ENCODE assay signal across 33 cellular contexts in the genomic region with DNA sequence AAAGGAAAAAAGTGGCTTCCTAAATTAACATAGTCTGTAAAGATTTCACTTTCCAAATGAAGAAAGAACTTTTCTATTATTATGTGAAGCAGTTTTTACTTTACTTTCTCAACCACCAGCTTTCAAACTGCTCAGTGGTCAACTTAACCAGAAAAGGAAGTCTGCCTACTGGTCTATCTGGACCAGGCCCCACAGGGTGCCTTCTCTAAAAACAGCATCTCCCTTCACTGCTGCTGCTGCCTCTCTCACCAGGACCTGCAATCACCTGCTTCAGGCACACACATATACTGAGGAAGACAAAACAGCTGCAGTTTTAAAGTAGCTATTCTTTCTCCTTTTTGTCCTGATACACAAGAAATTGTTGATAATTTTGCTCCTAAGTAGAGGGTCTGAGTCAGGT.
"Had no signal": no experiment of that assay in that cellular context is flagged by ENCODE, and none has a peak within 500 bp of the region (broad histone marks: within the 10 kb centered on the region; RNA-seq: fewer than 3 reads in every experiment).

No MANE protein-coding gene starts in this region.

- H3K4me1 ChIP-seq: SJCRH30 had no signal

- DNase-seq: Karpas-422, NCI-H1048, NCI-H1092 treated with DMSO at 0.1 percent for 48 hours, NCI-H1105 treated with DMSO at 0.1 percent for 48 hours, NCI-H1417, NCI-H1436, NCI-H1694, NCI-H187, NCI-H1930, NCI-H2029 treated with DMSO at 0.1 percent for 48 hours, NCI-H2081 treated with DMSO at 0.1 percent for 48 hours, NCI-H2107, NCI-H2171, NCI-H2227 treated with DMSO at 0.1 percent for 48 hours, NCI-H345, NCI-H446, NCI-H510A treated with DMSO at 0.1 percent for 48 hours, NCI-H524 treated with DMSO at 0.1 percent for 48 hours, NCI-H526 treated with DMSO at 0.1 percent for 48 hours, NCI-H748 treated with DMSO at 0.1 percent for 48 hours, NCI-H82, PC-9, SHP77, SIG-M5, SJCRH30, T-cell had no signal

- H3K4me3 ChIP-seq: PC-9, SJCRH30, SK-N-MC had no signal

- H3K27ac ChIP-seq: KMS-11, PC-9, RWPE1, SJCRH30, SK-N-MC had no signal

- H3K36me3 ChIP-seq: SJCRH30 had no signal

- H3K27me3 ChIP-seq: SJCRH30 had no signal

- FAIRE-seq: RCC 7860 had no signal

- H3K4me2 ChIP-seq: KMS-11, PC-9 had no signal

- H3K9ac ChIP-seq: KMS-11 had no signal

- H2AFZ ChIP-seq: PC-9 had no signal

- ATAC-seq: Panc1, Right ventricle myocardium inferior, SK-N-SH treated with all-trans-retinoic acid at 6 μM for 48 hours, T-cell had no signal

- H3K9me3 ChIP-seq: SJCRH30 had no signal
